In the genomic region with DNA sequence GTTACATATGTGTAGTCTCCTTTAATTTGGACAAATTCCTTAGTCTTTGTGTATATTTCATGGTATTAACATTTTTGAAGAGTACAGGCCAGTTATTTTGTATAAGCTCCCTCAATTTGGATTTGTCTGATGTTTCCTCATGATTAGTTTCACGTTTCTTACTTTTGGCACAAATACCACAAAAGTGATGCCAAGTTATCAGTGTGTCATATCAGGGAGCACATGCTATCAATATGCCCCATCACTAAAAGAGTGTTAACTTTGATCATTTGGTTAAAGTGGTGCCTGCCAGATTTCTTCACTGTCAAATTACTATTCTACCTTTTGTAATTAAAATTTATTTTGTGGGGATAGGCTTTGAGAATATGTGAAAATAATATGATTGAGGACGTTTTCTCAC, we compare ENCODE assay signal across 18 cellular contexts. TPM values are rescaled to one million over a fixed set of nuclear protein-coding genes. Genes with fewer than 3 reads are reported as not detected.
A peak's percentile ranks its signal among the peaks of the same experiment; 100 is the strongest.
DNase-seq lines count a peak whose midpoint lies in the region; ATAC-seq and TF ChIP-seq lines count a peak whose summit lies in the region.
"Had no signal": no experiment of that assay in that cellular context is flagged by ENCODE, and none has a peak within 500 bp of the region (broad histone marks: within the 10 kb centered on the region; RNA-seq: fewer than 3 reads in every experiment).

No MANE protein-coding gene starts in this region.

- peaks cover 5% of the 10 kb centered on the region for H3K4me1 ChIP-seq in CD8-positive, alpha-beta T cell (ENCODE audit: insufficient read depth, low read length)
- H3K4me1 ChIP-seq in parathyroid adenoma = no peaks in the 10 kb centered on the region
- H3K4me1 ChIP-seq: BLaER1 had no signal

- H3K9me3 ChIP-seq in CD8-positive, alpha-beta T cell (ENCODE audit: low read length) = no peaks in the 10 kb centered on the region
- no peaks in the 10 kb centered on the region for H3K9me3 ChIP-seq in parathyroid adenoma (ENCODE audit: control insufficient read depth, low read length)
- H3K9me3 ChIP-seq: BLaER1, MG63 had no signal

- H3K36me3 ChIP-seq in CD8-positive, alpha-beta T cell (ENCODE audit: insufficient read depth, low read length) = peaks cover 17% of the 10 kb centered on the region
- H3K36me3 ChIP-seq in parathyroid adenoma (ENCODE audit: control insufficient read depth, insufficient read depth, low read length) = no peaks in the 10 kb centered on the region

- CTCF ChIA-PET in activated CD8-positive, alpha-beta T cell treated with anti-CD3 and anti-CD28 coated beads for 36 hours (lab: Charles Lee) = interaction anchor here (1.0 to 2.2 kb wide), 2 partner anchors 12 to 15 kb away, joined by 4 to 6 read pairs; partner anchors contain the start of gene PCNP
- CTCF ChIA-PET in activated CD8-positive, alpha-beta T cell treated with anti-CD3 and anti-CD28 coated beads, Interleukin-2, amount 10 ng/mL, durations not matched to agents 7 days and 5 days (lab: Charles Lee) = interaction anchor here (1.8 kb wide), 1 partner anchor 14 kb away, joined by 8 read pairs; the partner anchor contains the start of gene PCNP
- CTCF ChIA-PET in CD8-positive, alpha-beta T cell (lab: Charles Lee) = interaction anchor here (0.7 kb wide), 1 partner anchor 20 kb away, joined by 4 read pairs; no protein-coding TSS in a partner anchor

- H3K9me3 Mint-ChIP-seq in activated CD8-positive, alpha-beta T cell treated with anti-CD3 and anti-CD28 coated beads for 36 hours = no peaks in the 10 kb centered on the region
- H3K9me3 Mint-ChIP-seq in activated CD8-positive, alpha-beta T cell treated with anti-CD3 and anti-CD28 coated beads, Interleukin-2, amount 10 ng/mL, durations not matched to agents 7 days and 5 days (ENCODE audit: insufficient read depth) = no peaks in the 10 kb centered on the region
- no peaks in the 10 kb centered on the region for H3K9me3 Mint-ChIP-seq in CD8-positive, alpha-beta T cell
- H3K9me3 Mint-ChIP-seq in activated naive CD8-positive, alpha-beta T cell treated with anti-CD3 and anti-CD28 coated beads for 36 hours = no peaks in the 10 kb centered on the region
- H3K9me3 Mint-ChIP-seq: HFFc6 had no signal

- no peak overlapping the region for H3K4me3 ChIP-seq in CD8-positive, alpha-beta T cell (ENCODE audit: low read depth, low read length)
- H3K4me3 ChIP-seq in parathyroid adenoma (ENCODE audit: low read depth, low read length) = no peak overlapping the region
- H3K4me3 ChIP-seq: BLaER1, MG63 had no signal

- H3K4me3 Mint-ChIP-seq in activated CD8-positive, alpha-beta T cell treated with anti-CD3 and anti-CD28 coated beads for 36 hours = no peak overlapping the region
- H3K4me3 Mint-ChIP-seq in activated CD8-positive, alpha-beta T cell treated with anti-CD3 and anti-CD28 coated beads, Interleukin-2, amount 10 ng/mL, durations not matched to agents 7 days and 5 days = no peak overlapping the region
- H3K4me3 Mint-ChIP-seq in CD8-positive, alpha-beta T cell = no peak overlapping the region
- H3K4me3 Mint-ChIP-seq in activated naive CD8-positive, alpha-beta T cell treated with anti-CD3 and anti-CD28 coated beads for 36 hours = no peak overlapping the region
- H3K4me3 Mint-ChIP-seq: HFFc6 had no signal

- no peaks in the 10 kb centered on the region for H3K27me3 Mint-ChIP-seq in activated CD8-positive, alpha-beta T cell treated with anti-CD3 and anti-CD28 coated beads for 36 hours
- H3K27me3 Mint-ChIP-seq in activated CD8-positive, alpha-beta T cell treated with anti-CD3 and anti-CD28 coated beads, Interleukin-2, amount 10 ng/mL, durations not matched to agents 7 days and 5 days (ENCODE audit: low read depth) = no peaks in the 10 kb centered on the region
- no peaks in the 10 kb centered on the region for H3K27me3 Mint-ChIP-seq in CD8-positive, alpha-beta T cell (ENCODE audit: low read depth)
- no peaks in the 10 kb centered on the region for H3K27me3 Mint-ChIP-seq in activated naive CD8-positive, alpha-beta T cell treated with anti-CD3 and anti-CD28 coated beads for 36 hours

- peaks cover 49% of the 10 kb centered on the region for H3K36me3 Mint-ChIP-seq in activated CD8-positive, alpha-beta T cell treated with anti-CD3 and anti-CD28 coated beads for 36 hours (ENCODE audit: low read depth)
- H3K36me3 Mint-ChIP-seq in activated CD8-positive, alpha-beta T cell treated with anti-CD3 and anti-CD28 coated beads, Interleukin-2, amount 10 ng/mL, durations not matched to agents 7 days and 5 days (ENCODE audit: low read depth) = peaks cover 63% of the 10 kb centered on the region
- peaks cover 74% of the 10 kb centered on the region for H3K36me3 Mint-ChIP-seq in CD8-positive, alpha-beta T cell
- H3K36me3 Mint-ChIP-seq in activated naive CD8-positive, alpha-beta T cell treated with anti-CD3 and anti-CD28 coated beads for 36 hours = peaks cover 31% of the 10 kb centered on the region

- DNase-seq in activated CD8-positive, alpha-beta T cell treated with anti-CD3 and anti-CD28 coated beads for 36 hours = no peak
- no peak for DNase-seq in activated CD8-positive, alpha-beta T cell treated with anti-CD3 and anti-CD28 coated beads, Interleukin-2, amount 10 ng/mL, durations not matched to agents 7 days and 5 days
- DNase-seq in CD8-positive, alpha-beta T cell = no peak
- DNase-seq in activated naive CD8-positive, alpha-beta T cell treated with anti-CD3 and anti-CD28 coated beads for 36 hours = no peak
- no peak for DNase-seq in NCI-H1436 (lab: John Stamatoyannopoulos, UW)
- DNase-seq: DMS 273 treated with DMSO at 0.1 percent for 48 hours, HFFc6, IMR-90, Karpas-422, MG63, NCI-H1092, NCI-H1694, NCI-H226, NCI-H524 treated with DMSO at 0.1 percent for 48 hours had no signal

- ATAC-seq in activated CD8-positive, alpha-beta T cell treated with anti-CD3 and anti-CD28 coated beads for 36 hours = no peak
- ATAC-seq in activated CD8-positive, alpha-beta T cell treated with anti-CD3 and anti-CD28 coated beads, Interleukin-2, amount 10 ng/mL, durations not matched to agents 7 days and 5 days = no peak
- ATAC-seq in CD8-positive, alpha-beta T cell = no peak
- ATAC-seq in HG03432 (IDR thresholded peaks at IDR 0.05; ENCODE audit: unreplicated experiment) = no peak
- ATAC-seq: Panc1 had no signal

- H3K79me2 ChIP-seq in parathyroid adenoma = peaks cover 14% of the 10 kb centered on the region

- peak overlapping the region; percentile 39 for H3K4me2 ChIP-seq in parathyroid adenoma (ENCODE audit: low read length)
- H3K4me2 ChIP-seq: BLaER1 had no signal

- intact Hi-C loops in activated CD8-positive, alpha-beta T cell treated with anti-CD3 and anti-CD28 coated beads for 36 hours (cut with micrococcal nuclease) = no loop called here
- intact Hi-C loops in CD8-positive, alpha-beta T cell (cut with DNase I, micrococcal nuclease) = no loop called here

- no peak for TF ChIP-seq CTCF in activated CD8-positive, alpha-beta T cell treated with anti-CD3 and anti-CD28 coated beads for 36 hours (IDR thresholded peaks at IDR 0.05)
- no peak for TF ChIP-seq CTCF in CD8-positive, alpha-beta T cell (IDR thresholded peaks at IDR 0.05)
- no peak for TF ChIP-seq CTCF in parathyroid adenoma (IDR thresholded peaks at IDR 0.05)

- no peak overlapping the region for H3K9ac ChIP-seq in parathyroid adenoma
- H3K9ac ChIP-seq: BLaER1 had no signal

- no peak overlapping the region for H2AFZ ChIP-seq in parathyroid adenoma

- H3K27me3 ChIP-seq in CD8-positive, alpha-beta T cell (ENCODE audit: insufficient read depth, low read length) = no peaks in the 10 kb centered on the region
- H3K27me3 ChIP-seq in parathyroid adenoma (ENCODE audit: control insufficient read depth, insufficient read depth, low read length) = no peaks in the 10 kb centered on the region
- H3K27me3 ChIP-seq: BLaER1, MG63 had no signal

- H3K4me1 Mint-ChIP-seq in activated CD8-positive, alpha-beta T cell treated with anti-CD3 and anti-CD28 coated beads for 36 hours (ENCODE audit: low read depth) = peaks cover 30% of the 10 kb centered on the region
- no peaks in the 10 kb centered on the region for H3K4me1 Mint-ChIP-seq in activated CD8-positive, alpha-beta T cell treated with anti-CD3 and anti-CD28 coated beads, Interleukin-2, amount 10 ng/mL, durations not matched to agents 7 days and 5 days (ENCODE audit: low read depth)
- H3K4me1 Mint-ChIP-seq in CD8-positive, alpha-beta T cell (ENCODE audit: low read depth) = peaks cover 36% of the 10 kb centered on the region
- H3K4me1 Mint-ChIP-seq in activated naive CD8-positive, alpha-beta T cell treated with anti-CD3 and anti-CD28 coated beads for 36 hours = peaks cover 14% of the 10 kb centered on the region

- peak overlapping the region; percentile 38 for H3K27ac Mint-ChIP-seq in activated CD8-positive, alpha-beta T cell treated with anti-CD3 and anti-CD28 coated beads for 36 hours
- H3K27ac Mint-ChIP-seq in activated CD8-positive, alpha-beta T cell treated with anti-CD3 and anti-CD28 coated beads, Interleukin-2, amount 10 ng/mL, durations not matched to agents 7 days and 5 days = no peak overlapping the region
- peak overlapping the region; percentile 18 for H3K27ac Mint-ChIP-seq in CD8-positive, alpha-beta T cell
- peak overlapping the region; percentile 76 for H3K27ac Mint-ChIP-seq in activated naive CD8-positive, alpha-beta T cell treated with anti-CD3 and anti-CD28 coated beads for 36 hours
- H3K27ac Mint-ChIP-seq: HFFc6 had no signal

- POLR2A ChIA-PET in activated CD8-positive, alpha-beta T cell treated with anti-CD3 and anti-CD28 coated beads for 36 hours (lab: Charles Lee) = interaction anchor here (1.1 kb wide), 1 partner anchor 15 kb away, joined by 5 read pairs; the partner anchor contains the start of gene PCNP
- POLR2A ChIA-PET in activated CD8-positive, alpha-beta T cell treated with anti-CD3 and anti-CD28 coated beads, Interleukin-2, amount 10 ng/mL, durations not matched to agents 7 days and 5 days (lab: Charles Lee) = no interaction called here
- POLR2A ChIA-PET in CD8-positive, alpha-beta T cell (lab: Charles Lee) = no interaction called here

- H3K27ac ChIP-seq in CD8-positive, alpha-beta T cell (ENCODE audit: low read depth, low read length) = no peak overlapping the region
- no peak overlapping the region for H3K27ac ChIP-seq in parathyroid adenoma
- H3K27ac ChIP-seq: BLaER1 had no signal

RNA-seq across cellular contexts. Expression of gene PCNP, which starts 14.6 kb away (rescaled TPM):
- 100 to 1,000 TPM; 176 to 197 TPM for total RNA-seq in activated CD8-positive, alpha-beta T cell treated with anti-CD3 and anti-CD28 coated beads for 36 hours
- total RNA-seq in activated CD8-positive, alpha-beta T cell treated with anti-CD3 and anti-CD28 coated beads, Interleukin-2, amount 10 ng/mL, durations not matched to agents 7 days and 5 days = 100 to 1,000 TPM; 180 to 181 TPM
- total RNA-seq in CD8-positive, alpha-beta T cell = 100 to 1,000 TPM; 175 to 189 TPM
- total RNA-seq in activated naive CD8-positive, alpha-beta T cell treated with anti-CD3 and anti-CD28 coated beads for 36 hours = 100 to 1,000 TPM; 181 to 186 TPM

RNA-seq across cellular contexts. Expression of gene TRMT10C, which starts 27.0 kb away (rescaled TPM):
- 10 to 100 TPM; 45.8 to 49.4 TPM for total RNA-seq in activated CD8-positive, alpha-beta T cell treated with anti-CD3 and anti-CD28 coated beads for 36 hours
- total RNA-seq in activated CD8-positive, alpha-beta T cell treated with anti-CD3 and anti-CD28 coated beads, Interleukin-2, amount 10 ng/mL, durations not matched to agents 7 days and 5 days = 10 to 100 TPM; 25.0 to 26.8 TPM
- 10 to 100 TPM; 41.5 to 44.0 TPM for total RNA-seq in CD8-positive, alpha-beta T cell
- total RNA-seq in activated naive CD8-positive, alpha-beta T cell treated with anti-CD3 and anti-CD28 coated beads for 36 hours = 10 to 100 TPM; 78.0 to 85.3 TPM
